Comparison of ENCODE assay signal across 1 cellular context in the genomic region with DNA sequence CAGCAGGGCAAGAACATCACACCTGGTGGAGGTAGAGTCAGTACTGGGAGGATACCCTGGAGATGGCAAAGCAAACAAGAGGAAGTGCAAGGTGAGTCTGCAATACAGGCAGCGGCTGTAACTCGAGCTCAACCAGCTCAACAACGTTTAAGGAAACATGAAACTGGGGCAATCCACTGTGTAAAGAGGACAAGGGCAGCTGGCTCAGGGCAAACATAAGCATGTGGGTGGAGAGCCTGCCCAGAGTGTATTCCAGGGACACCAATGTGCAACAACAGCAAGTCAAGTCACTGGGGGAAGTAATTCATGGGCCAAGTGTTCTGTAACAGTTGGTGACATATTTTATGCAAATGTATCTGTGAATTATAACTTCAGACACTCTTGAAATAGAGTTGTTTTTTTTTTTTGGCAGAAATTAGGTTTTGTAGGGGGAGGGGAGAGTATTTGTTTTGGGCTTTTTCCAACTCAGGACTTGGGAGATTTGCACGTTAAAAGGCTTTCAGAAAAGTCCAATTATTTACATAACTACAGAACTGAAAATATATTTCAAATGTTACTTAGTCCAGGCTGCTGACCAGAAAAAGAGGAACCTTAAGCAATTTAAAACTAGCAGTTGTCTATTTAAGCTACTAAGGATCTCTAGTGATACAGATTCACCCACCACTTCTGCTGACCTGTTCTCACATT.
TF ChIP-seq lines count a peak whose summit lies in the region.

No MANE protein-coding gene starts in this region.

TF ChIP-seq in liver, 16 proteins besides CTCF, POLR2A, EP300 and RAD21 (continued from another document):
- TF ChIP-seq, protein P1, sequence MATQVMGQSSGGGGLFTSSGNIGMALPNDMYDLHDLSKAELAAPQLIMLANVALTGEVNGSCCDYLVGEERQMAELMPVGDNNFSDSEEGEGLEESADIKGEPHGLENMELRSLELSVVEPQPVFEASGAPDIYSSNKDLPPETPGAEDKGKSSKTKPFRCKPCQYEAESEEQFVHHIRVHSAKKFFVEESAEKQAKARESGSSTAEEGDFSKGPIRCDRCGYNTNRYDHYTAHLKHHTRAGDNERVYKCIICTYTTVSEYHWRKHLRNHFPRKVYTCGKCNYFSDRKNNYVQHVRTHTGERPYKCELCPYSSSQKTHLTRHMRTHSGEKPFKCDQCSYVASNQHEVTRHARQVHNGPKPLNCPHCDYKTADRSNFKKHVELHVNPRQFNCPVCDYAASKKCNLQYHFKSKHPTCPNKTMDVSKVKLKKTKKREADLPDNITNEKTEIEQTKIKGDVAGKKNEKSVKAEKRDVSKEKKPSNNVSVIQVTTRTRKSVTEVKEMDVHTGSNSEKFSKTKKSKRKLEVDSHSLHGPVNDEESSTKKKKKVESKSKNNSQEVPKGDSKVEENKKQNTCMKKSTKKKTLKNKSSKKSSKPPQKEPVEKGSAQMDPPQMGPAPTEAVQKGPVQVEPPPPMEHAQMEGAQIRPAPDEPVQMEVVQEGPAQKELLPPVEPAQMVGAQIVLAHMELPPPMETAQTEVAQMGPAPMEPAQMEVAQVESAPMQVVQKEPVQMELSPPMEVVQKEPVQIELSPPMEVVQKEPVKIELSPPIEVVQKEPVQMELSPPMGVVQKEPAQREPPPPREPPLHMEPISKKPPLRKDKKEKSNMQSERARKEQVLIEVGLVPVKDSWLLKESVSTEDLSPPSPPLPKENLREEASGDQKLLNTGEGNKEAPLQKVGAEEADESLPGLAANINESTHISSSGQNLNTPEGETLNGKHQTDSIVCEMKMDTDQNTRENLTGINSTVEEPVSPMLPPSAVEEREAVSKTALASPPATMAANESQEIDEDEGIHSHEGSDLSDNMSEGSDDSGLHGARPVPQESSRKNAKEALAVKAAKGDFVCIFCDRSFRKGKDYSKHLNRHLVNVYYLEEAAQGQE (IDR thresholded peaks at IDR 0.05) = no peak
- TF ChIP-seq RXRA (IDR thresholded peaks at IDR 0.05) (peak; percentile 70), HNF4A (conservative IDR thresholded peaks at IDR 0.05) (peak; percentile 58 to 72), FOXA2 (IDR thresholded peaks at IDR 0.05) (peak; percentile 73), FOXA1 (IDR thresholded peaks at IDR 0.05) (no peak), SP1 (IDR thresholded peaks at IDR 0.05) (peak; percentile 81)
- TF ChIP-seq, protein P2, sequence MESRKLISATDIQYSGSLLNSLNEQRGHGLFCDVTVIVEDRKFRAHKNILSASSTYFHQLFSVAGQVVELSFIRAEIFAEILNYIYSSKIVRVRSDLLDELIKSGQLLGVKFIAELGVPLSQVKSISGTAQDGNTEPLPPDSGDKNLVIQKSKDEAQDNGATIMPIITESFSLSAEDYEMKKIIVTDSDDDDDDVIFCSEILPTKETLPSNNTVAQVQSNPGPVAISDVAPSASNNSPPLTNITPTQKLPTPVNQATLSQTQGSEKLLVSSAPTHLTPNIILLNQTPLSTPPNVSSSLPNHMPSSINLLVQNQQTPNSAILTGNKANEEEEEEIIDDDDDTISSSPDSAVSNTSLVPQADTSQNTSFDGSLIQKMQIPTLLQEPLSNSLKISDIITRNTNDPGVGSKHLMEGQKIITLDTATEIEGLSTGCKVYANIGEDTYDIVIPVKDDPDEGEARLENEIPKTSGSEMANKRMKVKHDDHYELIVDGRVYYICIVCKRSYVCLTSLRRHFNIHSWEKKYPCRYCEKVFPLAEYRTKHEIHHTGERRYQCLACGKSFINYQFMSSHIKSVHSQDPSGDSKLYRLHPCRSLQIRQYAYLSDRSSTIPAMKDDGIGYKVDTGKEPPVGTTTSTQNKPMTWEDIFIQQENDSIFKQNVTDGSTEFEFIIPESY (IDR thresholded peaks at IDR 0.05) = no peak
TF ChIP-seq in liver: peak in this region for 6.
